Comparison of ENCODE assay signal across 14 cellular contexts in the genomic region with DNA sequence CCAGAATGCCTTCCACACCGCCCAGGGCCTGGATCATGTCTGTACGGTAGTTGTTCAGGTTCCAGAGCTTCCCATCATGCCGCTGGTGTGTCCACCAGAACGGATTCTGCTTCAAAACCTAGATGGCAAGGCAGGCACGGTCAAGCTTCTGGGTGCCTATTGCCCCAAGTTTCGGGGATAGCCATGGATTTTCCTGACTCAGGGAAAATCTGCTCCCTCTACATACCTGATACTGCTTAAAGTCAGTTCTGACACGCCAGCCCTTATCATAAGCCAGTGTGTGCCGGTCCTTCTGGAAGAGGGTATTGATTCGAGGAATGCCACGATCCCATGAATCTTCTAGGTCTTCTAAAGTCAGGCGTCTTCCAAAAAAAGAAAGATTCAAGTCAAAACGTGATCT. TPM values are rescaled to one million over a fixed set of nuclear protein-coding genes. Genes with fewer than 3 reads are reported as not detected.
DNase-seq lines count a peak whose midpoint lies in the region; ATAC-seq, FAIRE-seq and TF ChIP-seq lines count a peak whose summit lies in the region.
"Had no signal": no experiment of that assay in that cellular context is flagged by ENCODE, and none has a peak within 500 bp of the region (broad histone marks: within the 10 kb centered on the region; RNA-seq: fewer than 3 reads in every experiment).

No MANE protein-coding gene starts in this region.

- FAIRE-seq in GM12891 (lab: Jason Lieb, UNC), result no peak
- FAIRE-seq: GM12892, GM19239 had no signal

- ATAC-seq in T-helper 17 cell (no peak), GM21737 (IDR thresholded peaks at IDR 0.05; ENCODE audit: unreplicated experiment) (no peak)

- no peak for TF ChIP-seq CTCF in chondrocyte (IDR thresholded peaks at IDR 0.05)

- H3K27me3 Mint-ChIP-seq in T-helper 17 cell, result no peaks in the 10 kb centered on the region
- H3K27me3 Mint-ChIP-seq in chondrocyte (ENCODE audit: low read depth), result no peaks in the 10 kb centered on the region
- H3K27me3 Mint-ChIP-seq: IgD-negative memory B cell had no signal

- no peaks in the 10 kb centered on the region for H3K9me3 ChIP-seq in T-helper 17 cell (ENCODE audit: control insufficient read depth, low read length, poor library complexity, severe bottlenecking)
- H3K9me3 ChIP-seq: SJCRH30 had no signal

- no peak overlapping the region for H3K4me3 Mint-ChIP-seq in T-helper 17 cell
- H3K4me3 Mint-ChIP-seq in chondrocyte (ENCODE audit: unreplicated experiment), result no peak overlapping the region
- H3K4me3 Mint-ChIP-seq: IgD-negative memory B cell had no signal

- H3K36me3 Mint-ChIP-seq in T-helper 17 cell (ENCODE audit: low read depth) (peaks cover 15% of the 10 kb centered on the region), chondrocyte (ENCODE audit: low read depth) (peaks cover 43% of the 10 kb centered on the region)

- TF ChIP-seq POLR2A in GM12891 (IDR thresholded peaks at IDR 0.05; ENCODE audit: low read depth, low read length), result no peak

- no peaks in the 10 kb centered on the region for H3K9me3 Mint-ChIP-seq in chondrocyte (ENCODE audit: low read depth)
- H3K9me3 Mint-ChIP-seq: IgD-negative memory B cell had no signal

- no peak for DNase-seq in GM12891 (ENCODE audit: insufficient read length, low spot score)
- DNase-seq in T-helper 17 cell, result no peak
- DNase-seq in chondrocyte (ENCODE audit: low spot score), result no peak
- DNase-seq: AML-193, HCEC 1CT, MV-4-11, NCI-H1436, NCI-H2029 treated with DMSO at 0.1 percent for 48 hours, NCI-H510A, SJCRH30 had no signal

- H3K27ac Mint-ChIP-seq in T-helper 17 cell, result peak overlapping the region; percentile 87
- no peak overlapping the region for H3K27ac Mint-ChIP-seq in chondrocyte (ENCODE audit: unreplicated experiment)

- H3K4me1 Mint-ChIP-seq in T-helper 17 cell (peaks cover 5% of the 10 kb centered on the region), chondrocyte (ENCODE audit: low read depth) (no peaks in the 10 kb centered on the region)

TF ChIP-seq in GM12891, 5 proteins besides CTCF, POLR2A, EP300 and RAD21:
- TF ChIP-seq TAF1 (IDR thresholded peaks at IDR 0.05; ENCODE audit: low read depth, low read length), result no peak
- TF ChIP-seq POLR2AphosphoS5 (IDR thresholded peaks at IDR 0.05; ENCODE audit: low read depth, low read length), result peak; percentile 38; the same call in 1 of the 2 replicates

RNA-seq across cellular contexts. Expression of a gene that starts 11.4 kb away (rescaled TPM):
- polyA plus RNA-seq in GM12891 (2012; ENCODE audit: low read depth, missing spikeins), result 2.0 TPM
- total RNA-seq in T-helper 17 cell, result 1 to 10 TPM; 2.3 to 3.0 TPM
- total RNA-seq in chondrocyte, result 1.8 to 2.0 TPM (median 1.8 TPM) in 3 replicates

RNA-seq across cellular contexts. Expression of a gene that starts 15.5 kb away (rescaled TPM):
- 1.5 TPM for polyA plus RNA-seq in GM12891 (2012; ENCODE audit: low read depth, missing spikeins)
- total RNA-seq in T-helper 17 cell (1 to 10 TPM; 1.6 to 2.3 TPM), chondrocyte (0.42 to 0.64 TPM (median 0.51 TPM) in 3 replicates)

RNA-seq across cellular contexts. Expression of a gene that starts 23.6 kb away (rescaled TPM):
- 135 TPM for polyA plus RNA-seq in GM12891 (2012; ENCODE audit: low read depth, missing spikeins)
- total RNA-seq in T-helper 17 cell, result 100 to 1,000 TPM; 451 to 472 TPM
- total RNA-seq in chondrocyte, result 164 to 235 TPM (median 164 TPM) in 3 replicates

RNA-seq across cellular contexts. Expression of a gene that starts 32.4 kb away (rescaled TPM):
- polyA plus RNA-seq in GM12891 (2012; ENCODE audit: low read depth, missing spikeins), result 2.8 TPM
- total RNA-seq in T-helper 17 cell (1 to 10 TPM; 5.1 to 7.4 TPM), chondrocyte (3.0 to 3.7 TPM (median 3.3 TPM) in 3 replicates)

RNA-seq across cellular contexts. Expression of a gene that starts 49.1 kb away (rescaled TPM):
- 0.10 TPM for polyA plus RNA-seq in GM12891 (2012; ENCODE audit: low read depth, missing spikeins)
- total RNA-seq in T-helper 17 cell (1 to 10 TPM in 1 of 2 donors, under 1 TPM in 1; 0.26 to 1.4 TPM), chondrocyte (5.6 to 9.5 TPM (median 9.2 TPM) in 3 replicates)
- polyA plus RNA-seq: IgD-negative memory B cell had no signal
